Comparison of ENCODE assay signal across 1 cellular context in genomic region chr14:64503434-64504309, GRCh38.
TF ChIP-seq lines count a peak whose summit lies in the region.

Gene ZBTB25 (minus strand): TSS chr14:64503838. CDS start chr14:64490533, 13,305 bp downstream.

TF ChIP-seq in HepG2, 621 proteins besides CTCF, POLR2A, EP300 and RAD21 (continued from another document and continues in another):
- TF ChIP-seq STAT6 (CRISPR knock-in tag; IDR thresholded peaks at IDR 0.05; ENCODE audit: borderline replicate concordance) (no peak), ZBTB7A (CRISPR knock-in tag; IDR thresholded peaks at IDR 0.05) (peak; percentile 75), ZC3H4 (CRISPR knock-in tag; IDR thresholded peaks at IDR 0.05; ENCODE audit: borderline replicate concordance) (peak; percentile 93; the same call in 1 of the 2 replicates), SALL2 (CRISPR knock-in tag; IDR thresholded peaks at IDR 0.05) (peak; percentile 78), IRX3 (CRISPR knock-in tag; IDR thresholded peaks at IDR 0.05; ENCODE audit: borderline replicate concordance, low read depth) (peak; percentile 73; the same call in 1 of the 2 replicates), ZNF10 (CRISPR knock-in tag; IDR thresholded peaks at IDR 0.05; ENCODE audit: borderline replicate concordance, low read depth) (no peak), ZBTB2 (CRISPR knock-in tag; IDR thresholded peaks at IDR 0.05; ENCODE audit: low read depth) (no peak; the same call in 1 of the 2 replicates), TBP (CRISPR knock-in tag; IDR thresholded peaks at IDR 0.05) (no peak), FOSL2 (CRISPR knock-in tag; IDR thresholded peaks at IDR 0.05) (no peak; the same call in none of the 2 replicates), ZNF101 (CRISPR knock-in tag; IDR thresholded peaks at IDR 0.05; ENCODE audit: borderline replicate concordance, low read depth) (no peak), TSC22D2 (CRISPR knock-in tag; IDR thresholded peaks at IDR 0.05; ENCODE audit: borderline replicate concordance) (no peak), HMGA1 (CRISPR knock-in tag; conservative IDR thresholded peaks at IDR 0.05) (no peak), SYNCRIP (IDR thresholded peaks at IDR 0.05; ENCODE audit: insufficient read depth, low read depth, low read length) (no peak), SATB2 (CRISPR knock-in tag; IDR thresholded peaks at IDR 0.05) (peak; percentile 68; the same call in 1 of the 2 replicates), KDM1A (CRISPR knock-in tag; IDR thresholded peaks at IDR 0.05) (no peak), FOXK1 (CRISPR knock-in tag; IDR thresholded peaks at IDR 0.05; ENCODE audit: borderline replicate concordance, low read depth) (no peak), ZNF224 (CRISPR knock-in tag; IDR thresholded peaks at IDR 0.05) (no peak), ZNF770 (CRISPR knock-in tag; IDR thresholded peaks at IDR 0.05) (0 out of 2 replicates have a peak, but pooled peaks have one; percentile 28), NFIB (CRISPR knock-in tag; IDR thresholded peaks at IDR 0.05; ENCODE audit: borderline replicate concordance) (no peak), ZNF660 (CRISPR knock-in tag; IDR thresholded peaks at IDR 0.05; ENCODE audit: borderline replicate concordance, low read depth) (no peak), HDAC1 (CRISPR knock-in tag; IDR thresholded peaks at IDR 0.05) (peak; percentile 86; the same call in 1 of the 2 replicates), NFE2L2 (IDR thresholded peaks at IDR 0.05; ENCODE audit: low read length) (no peak), ADNP (CRISPR knock-in tag; IDR thresholded peaks at IDR 0.05) (no peak), ZBTB39 (CRISPR knock-in tag; IDR thresholded peaks at IDR 0.05) (peak; percentile 64; the same call in 1 of the 2 replicates), ARID4A (CRISPR knock-in tag; IDR thresholded peaks at IDR 0.05; ENCODE audit: borderline replicate concordance) (peak; percentile 75; the same call in 1 of the 2 replicates), ZNF441 (CRISPR knock-in tag; IDR thresholded peaks at IDR 0.05; ENCODE audit: borderline replicate concordance) (no peak; the same call in 1 of the 2 replicates), NR2F1 (CRISPR knock-in tag; IDR thresholded peaks at IDR 0.05) (peak; percentile 2 to 40; a peak in 1 of 4 replicates), ZNF44 (CRISPR knock-in tag; IDR thresholded peaks at IDR 0.05) (no peak; the same call in 1 of the 2 replicates), ZNF225 (CRISPR knock-in tag; IDR thresholded peaks at IDR 0.05) (peak; percentile 12; the same call in 1 of the 2 replicates), ZFP36L1 (CRISPR knock-in tag; IDR thresholded peaks at IDR 0.05) (peak; percentile 58; the same call in 1 of the 2 replicates), ZNF800 (CRISPR knock-in tag; IDR thresholded peaks at IDR 0.05) (0 out of 2 replicates have a peak, but pooled peaks have one; percentile 25), POGK (CRISPR knock-in tag; conservative IDR thresholded peaks at IDR 0.05) (no peak), ZNF850 (CRISPR knock-in tag; conservative IDR thresholded peaks at IDR 0.05) (peak; percentile 73; the same call in 1 of the 2 replicates), ZKSCAN5 (CRISPR knock-in tag; IDR thresholded peaks at IDR 0.05) (no peak), ZNF790 (CRISPR knock-in tag; IDR thresholded peaks at IDR 0.05; ENCODE audit: borderline replicate concordance) (no peak; the same call in 1 of the 2 replicates), ZNF616 (CRISPR knock-in tag; IDR thresholded peaks at IDR 0.05; ENCODE audit: low read depth) (peak; percentile 76; the same call in 1 of the 2 replicates), ZNF235 (CRISPR knock-in tag; IDR thresholded peaks at IDR 0.05; ENCODE audit: borderline replicate concordance) (0 out of 2 replicates have a peak, but pooled peaks have one; percentile 9), MNT (IDR thresholded peaks at IDR 0.05) (no peak), RAD51 (IDR thresholded peaks at IDR 0.05; ENCODE audit: borderline replicate concordance) (no peak), HNF4G (IDR thresholded peaks at IDR 0.05; ENCODE audit: borderline replicate concordance, low read depth, low read length) (no peak), HNF4G (CRISPR knock-in tag; IDR thresholded peaks at IDR 0.05; ENCODE audit: borderline replicate concordance, low read depth) (peak; percentile 54; the same call in 1 of the 2 replicates), ZFAT (CRISPR knock-in tag; conservative IDR thresholded peaks at IDR 0.05) (no peak), TP53 (CRISPR knock-in tag; conservative IDR thresholded peaks at IDR 0.05) (no peak), ZNF768 (CRISPR knock-in tag; IDR thresholded peaks at IDR 0.05) (no peak), ZNF605 (CRISPR knock-in tag; IDR thresholded peaks at IDR 0.05) (no peak; the same call in 1 of the 2 replicates), ETV5 (CRISPR knock-in tag; IDR thresholded peaks at IDR 0.05; ENCODE audit: borderline replicate concordance) (no peak; the same call in 1 of the 2 replicates), ONECUT2 (CRISPR knock-in tag; IDR thresholded peaks at IDR 0.05) (no peak)
